Comparison of ENCODE assay signal across 27 cellular contexts in genomic region chr4:163536101-163536500, GRCh38.
"Had no signal": no experiment of that assay in that cellular context is flagged by ENCODE, and none has a peak within 500 bp of the region (broad histone marks: within the 10 kb centered on the region; RNA-seq: fewer than 3 reads in every experiment).

No MANE protein-coding gene starts in this region.

- H3K4me3 Mint-ChIP-seq: activated naive CD8-positive, alpha-beta T cell; activated T-cell treated with anti-CD3 and anti-CD28 coated beads, Interleukin-2, amount 50 U/mL, for 24 hours; immature natural killer cell; natural killer cell treated with Interleukin-12 subunit alpha and Interleukin-12 subunit beta and Interleukin-15 and Interleukin-18, amount 100 ng/mL, for 72 hours; stimulated activated naive CD8-positive, alpha-beta T cell treated with anti-CD3 and anti-CD28 coated beads, Interleukin-15, amount 100 ng/mL, for 72 hours had no signal

- H3K36me3 ChIP-seq: neutrophil, ovary, prostate gland, WERI-Rb-1 had no signal

- H3K9me3 ChIP-seq: body of pancreas, left lung, neutrophil, ovary, prostate gland, suprapubic skin, tibial nerve had no signal

- H3K27me3 ChIP-seq: body of pancreas, cardiac muscle cell, left lung, neutrophil, ovary, suprapubic skin, tibial nerve had no signal

- H3K4me1 Mint-ChIP-seq: immature natural killer cell; stimulated activated naive CD8-positive, alpha-beta T cell treated with anti-CD3 and anti-CD28 coated beads, Interleukin-15, amount 100 ng/mL, for 72 hours had no signal

- H3K27me3 Mint-ChIP-seq: activated naive CD8-positive, alpha-beta T cell; activated T-cell treated with anti-CD3 and anti-CD28 coated beads, Interleukin-2, amount 50 U/mL, for 24 hours; natural killer cell treated with Interleukin-12 subunit alpha and Interleukin-12 subunit beta and Interleukin-15 and Interleukin-18, amount 100 ng/mL, for 72 hours; stimulated activated naive CD8-positive, alpha-beta T cell treated with anti-CD3 and anti-CD28 coated beads, Interleukin-15, amount 100 ng/mL, for 72 hours had no signal

- DNase-seq: activated CD4-positive, alpha-beta T cell treated with anti-CD3 and anti-CD28 coated beads, Interleukin-2, amount 50 U/mL, for 4 hours; activated CD8-positive, alpha-beta memory T cell treated with anti-CD3 and anti-CD28 coated beads for 24 hours; activated CD8-positive, alpha-beta memory T cell treated with anti-CD3 and anti-CD28 coated beads, Interleukin-2, amount 50 U/mL, for 4 hours; activated naive CD4-positive, alpha-beta T cell; activated T-cell treated with anti-CD3 and anti-CD28 coated beads, Interleukin-2, amount 50 U/mL, for 24 hours; amniotic stem cell; body of pancreas; foreskin melanocyte; immature natural killer cell; kidney glomerular epithelial cell; left lung; ovary; stimulated activated CD4-positive, alpha-beta T cell treated with anti-CD3 and anti-CD28 coated beads, Interleukin-12 subunit alpha, Interleukin-12 subunit beta, amount 100 ng/mL, for 4 hours; stimulated activated CD4-positive, alpha-beta T cell treated with anti-CD3 and anti-CD28 coated beads, Interleukin-4, amount 100 ng/mL, for 4 hours; stimulated activated naive CD8-positive, alpha-beta T cell treated with anti-CD3 and anti-CD28 coated beads, Interleukin-15, amount 100 ng/mL, for 72 hours; T-helper 1 cell; WERI-Rb-1 had no signal

- H3K27ac Mint-ChIP-seq: activated naive CD8-positive, alpha-beta T cell; activated T-cell treated with anti-CD3 and anti-CD28 coated beads, Interleukin-2, amount 50 U/mL, for 24 hours; activated T-helper 2 cell treated with anti-CD3 and anti-CD28 coated beads, Interferon-gamma antibody, Interleukin-2, Interleukin-4, amounts not matched to agents 10 μg/mL and 5 μg/mL and 100 μg/mL, durations not matched to agents 14 hours and 24 hours and 36 hours; immature natural killer cell; natural killer cell treated with Interleukin-12 subunit alpha and Interleukin-12 subunit beta and Interleukin-15 and Interleukin-18, amount 100 ng/mL, for 72 hours; stimulated activated naive CD8-positive, alpha-beta T cell treated with anti-CD3 and anti-CD28 coated beads, Interleukin-15, amount 100 ng/mL, for 72 hours had no signal

- H3K9me3 Mint-ChIP-seq: activated T-cell treated with anti-CD3 and anti-CD28 coated beads, Interleukin-2, amount 50 U/mL, for 24 hours; activated T-helper 2 cell treated with anti-CD3 and anti-CD28 coated beads, Interferon-gamma antibody, Interleukin-2, Interleukin-4, amounts not matched to agents 10 μg/mL and 5 μg/mL and 100 μg/mL, durations not matched to agents 14 hours and 24 hours and 36 hours; immature natural killer cell; natural killer cell treated with Interleukin-12 subunit alpha and Interleukin-12 subunit beta and Interleukin-15 and Interleukin-18, amount 100 ng/mL, for 72 hours; stimulated activated naive CD8-positive, alpha-beta T cell treated with anti-CD3 and anti-CD28 coated beads, Interleukin-15, amount 100 ng/mL, for 72 hours had no signal

- H3K27ac ChIP-seq: body of pancreas, cardiac muscle cell, epithelial cell of prostate, left lung, neutrophil, ovary, prostate gland, suprapubic skin, tibial nerve, WERI-Rb-1 had no signal

- H3K4me1 ChIP-seq: body of pancreas, left lung, prostate gland, suprapubic skin, tibial nerve had no signal

- H3K4me3 ChIP-seq: body of pancreas, cardiac muscle cell, left lung, lung, ovary, prostate gland, suprapubic skin, tibial nerve had no signal
